In the genomic region with DNA sequence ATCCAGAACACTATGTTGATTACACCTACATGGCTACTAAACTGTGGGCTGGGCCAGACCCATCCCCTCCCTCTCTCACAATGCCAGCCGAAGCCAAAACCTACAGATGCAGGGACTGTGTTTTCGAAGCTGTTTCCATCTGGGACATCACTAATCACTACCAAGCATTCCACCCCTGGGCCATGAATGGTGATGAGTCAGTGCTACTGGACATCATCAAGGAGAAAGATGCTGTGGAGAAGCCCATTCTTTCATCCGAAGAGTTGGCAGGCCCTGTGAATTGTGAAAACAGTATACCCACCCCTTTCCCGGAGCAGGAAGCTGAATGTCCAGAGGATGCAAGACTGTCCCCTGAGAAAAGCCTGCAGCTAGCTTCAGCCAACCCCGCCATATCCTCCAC, we compare ENCODE assay signal across 15 cellular contexts.
A peak's percentile ranks its signal among the peaks of the same experiment; 100 is the strongest.
DNase-seq lines count a peak whose midpoint lies in the region; ATAC-seq and TF ChIP-seq lines count a peak whose summit lies in the region.
"Had no signal": no experiment of that assay in that cellular context is flagged by ENCODE, and none has a peak within 500 bp of the region (broad histone marks: within the 10 kb centered on the region; RNA-seq: fewer than 3 reads in every experiment).

No MANE protein-coding gene starts in this region.

- H3K4me3 ChIP-seq in SK-N-SH (ENCODE audit: low read depth in 2 of 2, low read length in 1 of 2) (no peak overlapping the region), fibroblast of mammary gland (ENCODE audit: control insufficient read depth, low read depth, low read length) (no peak overlapping the region), osteoblast (ENCODE audit: insufficient read depth, low read length) (no peak overlapping the region), right cardiac atrium (ENCODE audit: low read length) (no peak overlapping the region)
- H3K4me3 ChIP-seq: SJCRH30 had no signal

- POLR2A ChIA-PET in SK-N-SH (lab: Yijun Ruan, JAX) (no interaction called here), GM10248 (lab: Yijun Ruan, JAX) (no interaction called here)

- H3K79me2 ChIP-seq in SK-N-SH (ENCODE audit: insufficient read depth) (no peaks in the 10 kb centered on the region), osteoblast (ENCODE audit: insufficient read depth, low read length) (no peaks in the 10 kb centered on the region)

- TF ChIP-seq RAD21 in SK-N-SH (IDR thresholded peaks at IDR 0.05; ENCODE audit: low read length) = no peak

- H3K27ac ChIP-seq in SK-N-SH (ENCODE audit: low read depth in 2 of 2, low read length in 1 of 2) (no peak overlapping the region), osteoblast (ENCODE audit: low read depth, low read length) (no peak overlapping the region), right cardiac atrium (ENCODE audit: low read length) (no peak overlapping the region)
- H3K27ac ChIP-seq: SJCRH30 had no signal

- ATAC-seq in right cardiac atrium = no peak

- no peaks in the 10 kb centered on the region for H4K20me1 ChIP-seq in SK-N-SH (ENCODE audit: insufficient read depth)
- H4K20me1 ChIP-seq in osteoblast (ENCODE audit: insufficient read depth, low read length) = no peaks in the 10 kb centered on the region

- H3K4me2 ChIP-seq in SK-N-SH (no peak overlapping the region), osteoblast (ENCODE audit: insufficient read depth, low read length) (no peak overlapping the region)

- TF ChIP-seq EP300 in SK-N-SH (IDR thresholded peaks at IDR 0.05; ENCODE audit: borderline replicate concordance in 1 of 2, low read depth in 1 of 2, low read length in 1 of 2) = no peak

- no peaks in the 10 kb centered on the region for H3K4me1 ChIP-seq in SK-N-SH (ENCODE audit: control insufficient read depth in 1 of 2, insufficient read depth in 2 of 2, low read depth in 1 of 2, low read length in 1 of 2)
- H3K4me1 ChIP-seq in osteoblast (ENCODE audit: insufficient read depth, low read length) = peaks cover 4% of the 10 kb centered on the region
- peaks cover 9% of the 10 kb centered on the region for H3K4me1 ChIP-seq in right cardiac atrium (ENCODE audit: control insufficient read depth, insufficient read depth, low read length)
- H3K4me1 ChIP-seq: SJCRH30 had no signal

- H3K9me3 ChIP-seq in SK-N-SH (no peaks in the 10 kb centered on the region), osteoblast (ENCODE audit: low read depth, low read length) (no peaks in the 10 kb centered on the region), right cardiac atrium (ENCODE audit: control insufficient read depth, low read length) (no peaks in the 10 kb centered on the region)
- H3K9me3 ChIP-seq: SJCRH30 had no signal

- intact Hi-C loops in right cardiac atrium (cut with DNase I) = loop anchor here in 3 of 4 donors (5.0 to 10.0 kb wide), 2 partner anchors 63 to 66 kb away; partner anchors contain the start of gene ZNF462 (in 3 of the 3)

- no peaks in the 10 kb centered on the region for H3F3A ChIP-seq in SK-N-SH (replicated peaks; ENCODE audit: insufficient read depth)

- H3K9ac ChIP-seq in SK-N-SH = no peak overlapping the region

- WGBS in SK-N-SH (ENCODE audit: low lambda C conversion rate) = 62% methylated on average over 5 of the region's 5 CpGs
- 82% methylated on average over 5 of the region's 5 CpGs for WGBS in right cardiac atrium

- DNase-seq in AG20443 (ENCODE audit: low spot score) (peak; percentile 24), SK-N-SH (no peak), fibroblast of mammary gland (ENCODE audit: low read depth) (peak; percentile 80), osteoblast (ENCODE audit: insufficient read length, low spot score, missing footprints) (peak; percentile 57), kidney glomerular epithelial cell (lab: John Stamatoyannopoulos, UW) (no peak), right cardiac atrium (no peak), GM10248 (ENCODE audit: extremely low spot score) (no peak)
- DNase-seq: CD8-positive, alpha-beta memory T cell; H9; Karpas-422; NCI-H1417 treated with DMSO at 0.1 percent for 48 hours; NCI-H187 treated with DMSO at 0.1 percent for 48 hours; NCI-H226; NCI-H524 treated with DMSO at 0.1 percent for 48 hours; SJCRH30 had no signal

- no peak for TF ChIP-seq CTCF in SK-N-SH (IDR thresholded peaks at IDR 0.05)
- TF ChIP-seq CTCF in fibroblast of mammary gland (conservative IDR thresholded peaks at IDR 0.05; ENCODE audit: control insufficient read depth, insufficient read depth, low read depth, low read length) = no peak
- TF ChIP-seq CTCF in osteoblast (IDR thresholded peaks at IDR 0.05; ENCODE audit: extremely low read depth, low read depth, low read length) = no peak
- TF ChIP-seq CTCF in GM10248 (IDR thresholded peaks at IDR 0.05; ENCODE audit: control extremely low read depth, extremely low read depth, low read depth, missing control alignments) = no peak

- H3K27me3 ChIP-seq in SK-N-SH (ENCODE audit: insufficient read depth) = no peaks in the 10 kb centered on the region
- no peaks in the 10 kb centered on the region for H3K27me3 ChIP-seq in osteoblast (ENCODE audit: insufficient read depth, low read length)
- no peaks in the 10 kb centered on the region for H3K27me3 ChIP-seq in right cardiac atrium (ENCODE audit: control insufficient read depth, insufficient read depth)
- H3K27me3 ChIP-seq: SJCRH30 had no signal

- CTCF ChIA-PET in SK-N-SH (lab: Yijun Ruan, JAX) (no interaction called here), GM10248 (lab: Yijun Ruan, JAX) (no interaction called here)

- H2AFZ ChIP-seq in SK-N-SH (ENCODE audit: low read depth) = no peak overlapping the region
- no peak overlapping the region for H2AFZ ChIP-seq in osteoblast (ENCODE audit: low read length)

- H3K9me2 ChIP-seq in SK-N-SH = no peaks in the 10 kb centered on the region

- H3K36me3 ChIP-seq in SK-N-SH (replicated peaks in 1 of 2; ENCODE audit: control insufficient read depth in 1 of 2, insufficient read depth in 2 of 2, low read length in 1 of 2) = peaks cover 41 to 95% of the 10 kb centered on the region in 2 experiments
- peaks cover 38% of the 10 kb centered on the region for H3K36me3 ChIP-seq in osteoblast (ENCODE audit: insufficient read depth, low read length)

TF ChIP-seq in SK-N-SH, 30 proteins besides CTCF, POLR2A, EP300 and RAD21:
- TF ChIP-seq TCF12 (IDR thresholded peaks at IDR 0.05) (peak; percentile 59), FOSL2 (IDR thresholded peaks at IDR 0.05; ENCODE audit: borderline replicate concordance, low read depth) (0 out of 2 replicates have a peak, but pooled peaks have one; percentile 24), JUND (IDR thresholded peaks at IDR 0.05) (peak; percentile 21; the same call in 1 of the 2 replicates), PBX3 (IDR thresholded peaks at IDR 0.05) (0 out of 2 replicates have a peak, but pooled peaks have one; percentile 26), FOXJ3 (CRISPR knock-in tag; IDR thresholded peaks at IDR 0.05) (no peak), RCOR1 (IDR thresholded peaks at IDR 0.05; ENCODE audit: low read length) (no peak), FOXM1 (IDR thresholded peaks at IDR 0.05; ENCODE audit: low read depth) (no peak), YY1 (IDR thresholded peaks at IDR 0.05; ENCODE audit: low read depth) (no peak)
TF ChIP-seq in SK-N-SH: peak in this region for 4.

Comparison
In these comparisons a context has a peak if more than half of its experiments do, and no peak if none do; other contexts are left out.
1. DNase-seq: peak in AG20443 (single experiment), fibroblast of mammary gland (single experiment) and osteoblast (single experiment); none in SK-N-SH (single experiment), kidney glomerular epithelial cell (single experiment), right cardiac atrium (0 of 3) and GM10248 (single experiment).